In the genomic region with DNA sequence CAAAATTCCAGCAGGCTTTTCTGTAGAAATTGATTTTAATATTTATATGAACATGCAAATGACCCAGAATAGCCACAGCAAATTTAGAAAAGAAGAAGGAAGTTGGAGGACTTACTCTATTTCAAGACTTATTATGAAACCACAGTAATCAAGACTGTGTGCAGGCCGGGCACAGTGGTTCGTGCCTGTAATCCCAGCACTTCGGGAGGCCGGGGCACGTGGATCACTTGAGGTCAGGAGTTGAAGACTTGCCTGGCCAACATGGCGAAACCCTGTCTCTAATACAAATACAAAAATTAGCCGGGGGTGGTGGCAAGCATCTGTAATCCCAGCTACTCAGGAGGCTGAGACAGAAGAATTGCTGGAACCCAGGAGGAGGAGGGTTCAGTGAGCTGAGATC, we compare ENCODE assay signal across 1 cellular context.
A peak's percentile ranks its signal among the peaks of the same experiment; 100 is the strongest.
TF ChIP-seq lines count a peak whose summit lies in the region.

No MANE protein-coding gene starts in this region.

TF ChIP-seq in GM12878, 131 proteins besides CTCF, POLR2A, EP300 and RAD21 (continued from another document):
- TF ChIP-seq ZNF687 (IDR thresholded peaks at IDR 0.05), result peak; percentile 99
- no peak for TF ChIP-seq KLF5 (IDR thresholded peaks at IDR 0.05; ENCODE audit: partially characterized antibody)
- no peak for TF ChIP-seq ZBTB33 (IDR thresholded peaks at IDR 0.05)
- TF ChIP-seq EGR1 (IDR thresholded peaks at IDR 0.05; ENCODE audit: borderline replicate concordance in 1 of 2, low read depth in 2 of 2, low read length in 2 of 2), result 0 out of 3 replicates have a peak, but pooled peaks of 1 of the 2 experiments have one; percentile 16
- TF ChIP-seq, protein P1, sequence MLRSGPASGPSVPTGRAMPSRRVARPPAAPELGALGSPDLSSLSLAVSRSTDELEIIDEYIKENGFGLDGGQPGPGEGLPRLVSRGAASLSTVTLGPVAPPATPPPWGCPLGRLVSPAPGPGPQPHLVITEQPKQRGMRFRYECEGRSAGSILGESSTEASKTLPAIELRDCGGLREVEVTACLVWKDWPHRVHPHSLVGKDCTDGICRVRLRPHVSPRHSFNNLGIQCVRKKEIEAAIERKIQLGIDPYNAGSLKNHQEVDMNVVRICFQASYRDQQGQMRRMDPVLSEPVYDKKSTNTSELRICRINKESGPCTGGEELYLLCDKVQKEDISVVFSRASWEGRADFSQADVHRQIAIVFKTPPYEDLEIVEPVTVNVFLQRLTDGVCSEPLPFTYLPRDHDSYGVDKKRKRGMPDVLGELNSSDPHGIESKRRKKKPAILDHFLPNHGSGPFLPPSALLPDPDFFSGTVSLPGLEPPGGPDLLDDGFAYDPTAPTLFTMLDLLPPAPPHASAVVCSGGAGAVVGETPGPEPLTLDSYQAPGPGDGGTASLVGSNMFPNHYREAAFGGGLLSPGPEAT (IDR thresholded peaks at IDR 0.05; ENCODE audit: low read depth), result peak; percentile 42; the same call in 1 of the 2 replicates
- TF ChIP-seq, protein P2, sequence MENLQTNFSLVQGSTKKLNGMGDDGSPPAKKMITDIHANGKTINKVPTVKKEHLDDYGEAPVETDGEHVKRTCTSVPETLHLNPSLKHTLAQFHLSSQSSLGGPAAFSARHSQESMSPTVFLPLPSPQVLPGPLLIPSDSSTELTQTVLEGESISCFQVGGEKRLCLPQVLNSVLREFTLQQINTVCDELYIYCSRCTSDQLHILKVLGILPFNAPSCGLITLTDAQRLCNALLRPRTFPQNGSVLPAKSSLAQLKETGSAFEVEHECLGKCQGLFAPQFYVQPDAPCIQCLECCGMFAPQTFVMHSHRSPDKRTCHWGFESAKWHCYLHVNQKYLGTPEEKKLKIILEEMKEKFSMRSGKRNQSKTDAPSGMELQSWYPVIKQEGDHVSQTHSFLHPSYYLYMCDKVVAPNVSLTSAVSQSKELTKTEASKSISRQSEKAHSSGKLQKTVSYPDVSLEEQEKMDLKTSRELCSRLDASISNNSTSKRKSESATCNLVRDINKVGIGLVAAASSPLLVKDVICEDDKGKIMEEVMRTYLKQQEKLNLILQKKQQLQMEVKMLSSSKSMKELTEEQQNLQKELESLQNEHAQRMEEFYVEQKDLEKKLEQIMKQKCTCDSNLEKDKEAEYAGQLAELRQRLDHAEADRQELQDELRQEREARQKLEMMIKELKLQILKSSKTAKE (IDR thresholded peaks at IDR 0.05; ENCODE audit: low read depth, poor library complexity, severe bottlenecking), result no peak
- no peak for TF ChIP-seq CHD2 (IDR thresholded peaks at IDR 0.05; ENCODE audit: borderline replicate concordance, low read depth, low read length)
- TF ChIP-seq, protein P3, sequence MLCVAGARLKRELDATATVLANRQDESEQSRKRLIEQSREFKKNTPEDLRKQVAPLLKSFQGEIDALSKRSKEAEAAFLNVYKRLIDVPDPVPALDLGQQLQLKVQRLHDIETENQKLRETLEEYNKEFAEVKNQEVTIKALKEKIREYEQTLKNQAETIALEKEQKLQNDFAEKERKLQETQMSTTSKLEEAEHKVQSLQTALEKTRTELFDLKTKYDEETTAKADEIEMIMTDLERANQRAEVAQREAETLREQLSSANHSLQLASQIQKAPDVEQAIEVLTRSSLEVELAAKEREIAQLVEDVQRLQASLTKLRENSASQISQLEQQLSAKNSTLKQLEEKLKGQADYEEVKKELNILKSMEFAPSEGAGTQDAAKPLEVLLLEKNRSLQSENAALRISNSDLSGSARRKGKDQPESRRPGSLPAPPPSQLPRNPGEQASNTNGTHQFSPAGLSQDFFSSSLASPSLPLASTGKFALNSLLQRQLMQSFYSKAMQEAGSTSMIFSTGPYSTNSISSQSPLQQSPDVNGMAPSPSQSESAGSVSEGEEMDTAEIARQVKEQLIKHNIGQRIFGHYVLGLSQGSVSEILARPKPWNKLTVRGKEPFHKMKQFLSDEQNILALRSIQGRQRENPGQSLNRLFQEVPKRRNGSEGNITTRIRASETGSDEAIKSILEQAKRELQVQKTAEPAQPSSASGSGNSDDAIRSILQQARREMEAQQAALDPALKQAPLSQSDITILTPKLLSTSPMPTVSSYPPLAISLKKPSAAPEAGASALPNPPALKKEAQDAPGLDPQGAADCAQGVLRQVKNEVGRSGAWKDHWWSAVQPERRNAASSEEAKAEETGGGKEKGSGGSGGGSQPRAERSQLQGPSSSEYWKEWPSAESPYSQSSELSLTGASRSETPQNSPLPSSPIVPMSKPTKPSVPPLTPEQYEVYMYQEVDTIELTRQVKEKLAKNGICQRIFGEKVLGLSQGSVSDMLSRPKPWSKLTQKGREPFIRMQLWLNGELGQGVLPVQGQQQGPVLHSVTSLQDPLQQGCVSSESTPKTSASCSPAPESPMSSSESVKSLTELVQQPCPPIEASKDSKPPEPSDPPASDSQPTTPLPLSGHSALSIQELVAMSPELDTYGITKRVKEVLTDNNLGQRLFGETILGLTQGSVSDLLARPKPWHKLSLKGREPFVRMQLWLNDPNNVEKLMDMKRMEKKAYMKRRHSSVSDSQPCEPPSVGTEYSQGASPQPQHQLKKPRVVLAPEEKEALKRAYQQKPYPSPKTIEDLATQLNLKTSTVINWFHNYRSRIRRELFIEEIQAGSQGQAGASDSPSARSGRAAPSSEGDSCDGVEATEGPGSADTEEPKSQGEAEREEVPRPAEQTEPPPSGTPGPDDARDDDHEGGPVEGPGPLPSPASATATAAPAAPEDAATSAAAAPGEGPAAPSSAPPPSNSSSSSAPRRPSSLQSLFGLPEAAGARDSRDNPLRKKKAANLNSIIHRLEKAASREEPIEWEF (IDR thresholded peaks at IDR 0.05; ENCODE audit: insufficient replicate concordance, low read depth, low read length), result no peak
- no peak for TF ChIP-seq GABPA (IDR thresholded peaks at IDR 0.05; ENCODE audit: low read depth)
- TF ChIP-seq CBFB (IDR thresholded peaks at IDR 0.05; ENCODE audit: low read depth), result no peak
- TF ChIP-seq, protein P4, sequence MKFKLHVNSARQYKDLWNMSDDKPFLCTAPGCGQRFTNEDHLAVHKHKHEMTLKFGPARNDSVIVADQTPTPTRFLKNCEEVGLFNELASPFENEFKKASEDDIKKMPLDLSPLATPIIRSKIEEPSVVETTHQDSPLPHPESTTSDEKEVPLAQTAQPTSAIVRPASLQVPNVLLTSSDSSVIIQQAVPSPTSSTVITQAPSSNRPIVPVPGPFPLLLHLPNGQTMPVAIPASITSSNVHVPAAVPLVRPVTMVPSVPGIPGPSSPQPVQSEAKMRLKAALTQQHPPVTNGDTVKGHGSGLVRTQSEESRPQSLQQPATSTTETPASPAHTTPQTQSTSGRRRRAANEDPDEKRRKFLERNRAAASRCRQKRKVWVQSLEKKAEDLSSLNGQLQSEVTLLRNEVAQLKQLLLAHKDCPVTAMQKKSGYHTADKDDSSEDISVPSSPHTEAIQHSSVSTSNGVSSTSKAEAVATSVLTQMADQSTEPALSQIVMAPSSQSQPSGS (IDR thresholded peaks at IDR 0.05; ENCODE audit: low read length), result no peak
- peak; percentile 82 for TF ChIP-seq RUNX3 (IDR thresholded peaks at IDR 0.05; ENCODE audit: low read length)
- TF ChIP-seq NFIC (IDR thresholded peaks at IDR 0.05; ENCODE audit: low read depth, low read length), result no peak
